In genomic region chr2:74489906-74490305, GRCh38 we compare ENCODE assay signal across 30 cellular contexts. TPM values are rescaled to one million over a fixed set of nuclear protein-coding genes. Genes with fewer than 3 reads are reported as not detected.
"Had no signal": no experiment of that assay in that cellular context is flagged by ENCODE, and none has a peak within 500 bp of the region (broad histone marks: within the 10 kb centered on the region; RNA-seq: fewer than 3 reads in every experiment).

No MANE protein-coding gene starts in this region.

- H3K27ac ChIP-seq: epithelial cell of prostate, gastrocnemius medialis, ovary, thoracic aorta, tibial nerve, upper lobe of left lung had no signal

- H3K4me1 ChIP-seq: gastrocnemius medialis, tibial nerve, upper lobe of left lung had no signal

- DNase-seq: central memory CD4-positive, alpha-beta T cell; effector CD8-positive, alpha-beta T cell; endodermal cell; foreskin fibroblast; gastrocnemius medialis; head of caudate nucleus; hippocampal formation; immature natural killer cell; left ventricle myocardium superior; mammary epithelial cell; mesendoderm; midbrain; naive thymus-derived CD8-positive, alpha-beta T cell; occipital lobe; ovary; retina; stimulated activated CD4-positive, alpha-beta T cell treated with anti-CD3 and anti-CD28 coated beads, Interleukin-2, amount 100 ng/mL, for 24 hours; stimulated activated CD4-positive, alpha-beta T cell treated with anti-CD3 and anti-CD28 coated beads, Interleukin-4, amount 100 ng/mL, for 24 hours; stimulated activated naive CD4-positive, alpha-beta T cell treated with Interleukin-2 at 50 U/mL for 16 hours; upper lobe of left lung had no signal

- H3K4me3 Mint-ChIP-seq: dendritic cell treated with granulocyte-macrophage colony-stimulating factor and Interleukin-4, amounts not matched to agents 40 ng/mL and 50 ng/mL, for 4 days; endodermal cell; immature natural killer cell; naive thymus-derived CD8-positive, alpha-beta T cell; stimulated activated effector memory CD8-positive, alpha-beta T cell treated with anti-CD3 and anti-CD28 coated beads, Interleukin-12 subunit alpha, Interleukin-12 subunit beta, amount 100 ng/mL, for 72 hours had no signal

- H3K4me1 Mint-ChIP-seq: endodermal cell had no signal

- H3K36me3 ChIP-seq: ovary had no signal

- H3K27me3 Mint-ChIP-seq: dendritic cell treated with granulocyte-macrophage colony-stimulating factor and Interleukin-4, amounts not matched to agents 40 ng/mL and 50 ng/mL, for 4 days; naive thymus-derived CD8-positive, alpha-beta T cell had no signal

- H3K27ac Mint-ChIP-seq: dendritic cell treated with granulocyte-macrophage colony-stimulating factor and Interleukin-4, amounts not matched to agents 40 ng/mL and 50 ng/mL, for 4 days; stimulated activated effector memory CD8-positive, alpha-beta T cell treated with anti-CD3 and anti-CD28 coated beads, Interleukin-12 subunit alpha, Interleukin-12 subunit beta, amount 100 ng/mL, for 72 hours had no signal

- H3K4me3 ChIP-seq: gastrocnemius medialis, ovary, smooth muscle cell, thoracic aorta, tibial nerve, upper lobe of left lung had no signal

- ATAC-seq: esophagus mucosa; gastrocnemius medialis; left ventricle myocardium superior; naive thymus-derived CD8-positive, alpha-beta T cell; sciatic nerve; stimulated activated effector memory CD8-positive, alpha-beta T cell treated with anti-CD3 and anti-CD28 coated beads, Interleukin-12 subunit alpha, Interleukin-12 subunit beta, amount 100 ng/mL, for 72 hours had no signal

- H3K9me3 Mint-ChIP-seq: dendritic cell treated with granulocyte-macrophage colony-stimulating factor and Interleukin-4, amounts not matched to agents 40 ng/mL and 50 ng/mL, for 4 days; endodermal cell; immature natural killer cell; naive thymus-derived CD8-positive, alpha-beta T cell; stimulated activated effector memory CD8-positive, alpha-beta T cell treated with anti-CD3 and anti-CD28 coated beads, Interleukin-12 subunit alpha, Interleukin-12 subunit beta, amount 100 ng/mL, for 72 hours had no signal

- H3K27me3 ChIP-seq: gastrocnemius medialis, ovary, tibial nerve, upper lobe of left lung had no signal

- H3K9me3 ChIP-seq: gastrocnemius medialis, ovary, thoracic aorta, tibial nerve, upper lobe of left lung had no signal

RNA-seq across cellular contexts. Expression of gene LBX2, which starts 9.5 kb away (rescaled TPM):
- total RNA-seq: cerebellum; mammary epithelial cell; naive thymus-derived CD8-positive, alpha-beta T cell; occipital lobe had no signal
- polyA plus RNA-seq: immature natural killer cell; naive thymus-derived CD8-positive, alpha-beta T cell; neural cell had no signal
